18 cellular contexts compared by ENCODE assay signal in the genomic region with DNA sequence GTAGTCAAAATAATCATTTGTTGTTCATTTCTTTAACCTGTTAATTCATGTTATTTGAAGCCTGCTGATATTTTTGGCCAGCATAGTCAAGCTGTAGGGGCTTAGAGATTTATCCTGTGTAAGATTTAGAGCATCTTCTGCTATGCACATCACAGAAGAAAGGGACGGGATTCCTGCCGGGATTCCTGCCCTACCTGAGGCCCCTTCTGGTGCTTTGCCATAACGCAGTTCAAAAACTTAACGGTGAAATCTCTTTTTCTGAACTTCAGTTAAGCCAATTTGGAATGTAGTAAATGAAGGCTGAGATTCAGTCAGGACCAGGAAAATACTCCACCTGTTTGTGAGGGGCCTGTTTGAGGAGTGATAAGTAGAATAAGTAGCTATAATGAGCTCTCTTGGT. TPM values are rescaled to one million over a fixed set of nuclear protein-coding genes. Genes with fewer than 3 reads are reported as not detected.
A peak's percentile ranks its signal among the peaks of the same experiment; 100 is the strongest.
DNase-seq lines count a peak whose midpoint lies in the region; ATAC-seq and TF ChIP-seq lines count a peak whose summit lies in the region.
"Had no signal": no experiment of that assay in that cellular context is flagged by ENCODE, and none has a peak within 500 bp of the region (broad histone marks: within the 10 kb centered on the region; RNA-seq: fewer than 3 reads in every experiment).

No MANE protein-coding gene starts in this region.

- DNase-seq in DMS79 treated with DMSO at 0.1 percent for 48 hours (lab: John Stamatoyannopoulos, UW) (peak; percentile 59), DMS79 (lab: John Stamatoyannopoulos, UW) (no peak), NCI-H82 treated with DMSO at 0.1 percent for 48 hours (lab: John Stamatoyannopoulos, UW; ENCODE audit: unreplicated experiment) (peak; percentile 66), endodermal cell (no peak), osteocyte (ENCODE audit: extremely low spot score, unreplicated experiment) (peak; percentile 36), right lobe of liver (no peak), prostate gland (ENCODE audit: low spot score) (no peak)
- DNase-seq: AML-193; BE2C; CD4-positive, alpha-beta T cell; CD8-positive, alpha-beta memory T cell; DMS 273 treated with DMSO at 0.1 percent for 48 hours; DND-41; HCEC 1CT had no signal

- no peak for TF ChIP-seq POLR2A in right lobe of liver (IDR thresholded peaks at IDR 0.05)
- TF ChIP-seq POLR2A in prostate gland (IDR thresholded peaks at IDR 0.05) = no peak

- no peak overlapping the region for H3K4me3 Mint-ChIP-seq in endodermal cell
- H3K4me3 Mint-ChIP-seq in osteocyte (ENCODE audit: unreplicated experiment) = no peak overlapping the region
- H3K4me3 Mint-ChIP-seq: CD14-positive monocyte; CD4-positive, alpha-beta T cell had no signal

- no peak overlapping the region for H3K9ac ChIP-seq in endodermal cell (ENCODE audit: extremely low read depth, low read length, poor library complexity, severe bottlenecking)
- H3K9ac ChIP-seq: BLaER1 treated with 17β-estradiol and CSF1 and Interleukin-3, amounts not matched to agents 10 nM and 100 nM had no signal

- H3K27me3 Mint-ChIP-seq in endodermal cell (ENCODE audit: insufficient read depth) (peaks cover 47% of the 10 kb centered on the region), osteocyte (ENCODE audit: unreplicated experiment) (peaks cover 15% of the 10 kb centered on the region)

- H3K9me3 Mint-ChIP-seq in endodermal cell (no peaks in the 10 kb centered on the region), osteocyte (ENCODE audit: unreplicated experiment) (no peaks in the 10 kb centered on the region)
- H3K9me3 Mint-ChIP-seq: CD4-positive, alpha-beta T cell; CD8-positive, alpha-beta memory T cell had no signal

- no peaks in the 10 kb centered on the region for H3K9me3 ChIP-seq in endodermal cell (ENCODE audit: control insufficient read depth, low read length)
- no peaks in the 10 kb centered on the region for H3K9me3 ChIP-seq in right lobe of liver
- H3K9me3 ChIP-seq in prostate gland = no peaks in the 10 kb centered on the region
- H3K9me3 ChIP-seq: BE2C; BLaER1 treated with 17β-estradiol and CSF1 and Interleukin-3, amounts not matched to agents 10 nM and 100 nM had no signal

- ATAC-seq in right lobe of liver (no peak), GM19328 (IDR thresholded peaks at IDR 0.05; ENCODE audit: unreplicated experiment) (no peak)

- no peaks in the 10 kb centered on the region for H3K36me3 ChIP-seq in endodermal cell (ENCODE audit: control insufficient read depth, insufficient read depth, low read length)
- no peaks in the 10 kb centered on the region for H3K36me3 ChIP-seq in right lobe of liver
- no peaks in the 10 kb centered on the region for H3K36me3 ChIP-seq in prostate gland
- H3K36me3 ChIP-seq: BE2C; BLaER1 treated with 17β-estradiol and CSF1 and Interleukin-3, amounts not matched to agents 10 nM and 100 nM had no signal

- H3K27me3 ChIP-seq in endodermal cell (ENCODE audit: control insufficient read depth, insufficient read depth, low read length, poor library complexity, severe bottlenecking) (no peaks in the 10 kb centered on the region), right lobe of liver (no peaks in the 10 kb centered on the region), prostate gland (replicated peaks; ENCODE audit: insufficient read depth) (no peaks in the 10 kb centered on the region)
- H3K27me3 ChIP-seq: BLaER1 treated with 17β-estradiol and CSF1 and Interleukin-3, amounts not matched to agents 10 nM and 100 nM had no signal

- H3K4me3 ChIP-seq in endodermal cell (ENCODE audit: low read length) (no peak overlapping the region), right lobe of liver (no peak overlapping the region), prostate gland (no peak overlapping the region)
- H3K4me3 ChIP-seq: BLaER1 treated with 17β-estradiol and CSF1 and Interleukin-3, amounts not matched to agents 10 nM and 100 nM had no signal

- H3K36me3 Mint-ChIP-seq in endodermal cell (ENCODE audit: low read depth) = no peaks in the 10 kb centered on the region
- no peaks in the 10 kb centered on the region for H3K36me3 Mint-ChIP-seq in osteocyte (ENCODE audit: unreplicated experiment)
- H3K36me3 Mint-ChIP-seq: CD14-positive monocyte; CD8-positive, alpha-beta memory T cell had no signal

- intact Hi-C loops in right lobe of liver (cut with DNase I) (no loop called here), prostate gland (cut with DNase I) (no loop called here)

- H3K4me1 ChIP-seq in endodermal cell (ENCODE audit: control insufficient read depth, insufficient read depth, low read length) (peaks cover 21% of the 10 kb centered on the region), right lobe of liver (no peaks in the 10 kb centered on the region), prostate gland (replicated peaks) (no peaks in the 10 kb centered on the region)
- H3K4me1 ChIP-seq: BE2C; BLaER1 treated with 17β-estradiol and CSF1 and Interleukin-3, amounts not matched to agents 10 nM and 100 nM had no signal

- 64 to 73% methylated on average over 4 of the region's 4 CpGs for WGBS in endodermal cell (ENCODE audit: insufficient coverage in 1 of 2, insufficient read length in 1 of 2), 2 experiments
- WGBS in right lobe of liver (ENCODE audit: insufficient coverage, low coverage, low lambda C conversion rate, missing lambda C conversion rate) = 26% methylated on average over 4 of the region's 4 CpGs
- 39% methylated on average over 4 of the region's 4 CpGs for WGBS in prostate gland

- H3K27ac Mint-ChIP-seq in endodermal cell (no peak overlapping the region), osteocyte (ENCODE audit: unreplicated experiment) (no peak overlapping the region)
- H3K27ac Mint-ChIP-seq: CD4-positive, alpha-beta T cell; CD8-positive, alpha-beta memory T cell had no signal

- H3K4me1 Mint-ChIP-seq in endodermal cell (peaks cover 56% of the 10 kb centered on the region), osteocyte (ENCODE audit: unreplicated experiment) (no peaks in the 10 kb centered on the region)
- H3K4me1 Mint-ChIP-seq: CD14-positive monocyte; CD8-positive, alpha-beta memory T cell had no signal

- TF ChIP-seq CTCF in endodermal cell (conservative IDR thresholded peaks at IDR 0.05) (peak; percentile 55), osteocyte (IDR thresholded peaks at IDR 0.05) (no peak), right lobe of liver (IDR thresholded peaks at IDR 0.05) (no peak), prostate gland (IDR thresholded peaks at IDR 0.05) (no peak)

- H3K27ac ChIP-seq in endodermal cell (ENCODE audit: low read depth, low read length) = no peak overlapping the region
- no peak overlapping the region for H3K27ac ChIP-seq in right lobe of liver
- H3K27ac ChIP-seq in prostate gland = no peak overlapping the region
- H3K27ac ChIP-seq: 22Rv1; BLaER1 treated with 17β-estradiol and CSF1 and Interleukin-3, amounts not matched to agents 10 nM and 100 nM had no signal

RNA-seq across cellular contexts. Expression of a gene that starts 50.7 kb away (rescaled TPM):
- total RNA-seq in endodermal cell (10 to 100 TPM; 29.4 to 40.8 TPM), osteocyte (22.5 and 32.3 TPM in 2 replicates), right lobe of liver (10 to 100 TPM; 10.0 to 14.9 (median 11.5) TPM), prostate gland (10 to 100 TPM; 12.1 to 22.6 TPM)
- polyA plus RNA-seq in endodermal cell (2013, experiment 1 of 2) = 18.2 TPM
- polyA plus RNA-seq in endodermal cell (2013, experiment 2 of 2) = 19.4 TPM

Comparison
In these comparisons a context has a peak if more than half of its experiments do, and no peak if none do; other contexts are left out.
1. DNase-seq: peak in DMS79 treated with DMSO at 0.1 percent for 48 hours (single experiment), NCI-H82 treated with DMSO at 0.1 percent for 48 hours (single experiment) and osteocyte (single experiment); none in DMS79 (single experiment), endodermal cell (single experiment), right lobe of liver (0 of 3) and prostate gland (single experiment).